Comparison of ENCODE assay signal across 11 cellular contexts in the genomic region with DNA sequence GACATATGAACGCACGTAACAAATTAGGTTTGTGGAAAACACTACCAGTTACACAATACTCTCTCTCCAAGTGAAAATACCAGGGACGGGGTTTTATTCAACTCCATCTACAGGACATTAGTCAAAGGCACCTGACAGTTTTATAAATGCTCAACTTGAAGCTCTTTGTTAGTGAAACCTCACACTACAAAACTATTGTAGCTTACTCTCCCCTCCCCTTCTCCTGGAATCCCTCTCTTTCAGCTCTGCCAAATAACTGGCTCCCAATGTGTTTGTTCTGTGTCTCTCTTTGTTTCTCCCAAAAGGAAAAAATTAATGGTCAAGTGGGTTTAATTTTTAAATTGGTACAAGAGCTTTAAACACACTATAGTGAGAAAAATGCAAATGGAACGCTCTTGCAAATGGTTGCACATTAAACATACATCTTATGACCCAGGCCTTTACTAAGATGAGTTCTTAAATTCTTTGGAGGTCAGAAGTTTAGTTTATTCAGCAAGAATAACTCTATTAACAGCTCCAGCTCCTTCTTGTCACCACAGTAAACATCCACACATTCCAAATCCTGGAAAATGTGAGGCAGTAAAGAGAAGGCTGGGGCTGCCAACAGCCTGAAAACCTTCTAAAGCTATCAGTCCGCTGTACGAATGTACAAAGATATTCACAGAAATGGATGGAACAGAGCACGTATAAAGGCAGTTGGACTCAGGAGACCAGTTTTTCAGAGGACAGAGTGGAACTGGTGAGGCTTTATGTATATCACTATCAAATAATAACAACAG. TPM values are rescaled to one million over a fixed set of nuclear protein-coding genes. Genes with fewer than 3 reads are reported as not detected.
DNase-seq lines count a peak whose midpoint lies in the region; ATAC-seq and TF ChIP-seq lines count a peak whose summit lies in the region.
"Had no signal": no experiment of that assay in that cellular context is flagged by ENCODE, and none has a peak within 500 bp of the region (broad histone marks: within the 10 kb centered on the region; RNA-seq: fewer than 3 reads in every experiment).

No MANE protein-coding gene starts in this region.

- H3K4me3 ChIP-seq in GM23248 (no peak overlapping the region), adipocyte (ENCODE audit: low read length) (peak overlapping the region; percentile 28), heart right ventricle (no peak overlapping the region), psoas muscle (no peak overlapping the region)

- H2AFZ ChIP-seq in GM23248 = peak overlapping the region; percentile 34

- no peaks in the 10 kb centered on the region for H4K20me1 ChIP-seq in GM23248 (ENCODE audit: insufficient read depth)

- intact Hi-C loops in heart right ventricle (cut with DNase I) = no loop called here
- intact Hi-C loops in psoas muscle (cut with DNase I) = no loop called here

- no peaks in the 10 kb centered on the region for H3K36me3 ChIP-seq in GM23248 (ENCODE audit: low read depth)
- H3K36me3 ChIP-seq in adipocyte (ENCODE audit: control insufficient read depth, insufficient read depth, low read length, severe bottlenecking) = no peaks in the 10 kb centered on the region
- H3K36me3 ChIP-seq in heart right ventricle = peaks cover 0 to 14% (median 0%) of the 10 kb centered on the region in 9 donors
- no peaks in the 10 kb centered on the region for H3K36me3 ChIP-seq in psoas muscle (ENCODE audit: insufficient read depth in 1 of 2, low read depth in 1 of 2)

- H3K9me3 ChIP-seq in GM23248 (ENCODE audit: low read depth) = no peaks in the 10 kb centered on the region
- H3K9me3 ChIP-seq in adipocyte (ENCODE audit: control insufficient read depth, low read length) = no peaks in the 10 kb centered on the region
- H3K9me3 ChIP-seq in heart right ventricle = no peaks in the 10 kb centered on the region
- no peaks in the 10 kb centered on the region for H3K9me3 ChIP-seq in psoas muscle

- no peaks in the 10 kb centered on the region for H3K27me3 ChIP-seq in GM23248 (replicated peaks; ENCODE audit: insufficient read depth)
- no peaks in the 10 kb centered on the region for H3K27me3 ChIP-seq in adipocyte (replicated peaks; ENCODE audit: control insufficient read depth, insufficient read depth, low read length)
- no peaks in the 10 kb centered on the region for H3K27me3 ChIP-seq in heart right ventricle
- H3K27me3 ChIP-seq in psoas muscle (ENCODE audit: insufficient read depth in 3 of 3, low read length in 2 of 3) = no peaks in the 10 kb centered on the region

- peak; percentile 78 to 90 (median 83) for ATAC-seq in heart right ventricle
- peak in 2 of 4 donors; percentile 19 to 35 for ATAC-seq in psoas muscle
- ATAC-seq in GM21576 (IDR thresholded peaks at IDR 0.05; ENCODE audit: unreplicated experiment) = no peak
- ATAC-seq: stimulated activated naive B cell treated with anti-CD40 and anti-IgM and Interleukin-4, amounts not matched to agents 10 μg/mL and 1 μg/mL and 100 μg/mL, for 72 hours had no signal

- H3K79me2 ChIP-seq in GM23248 (ENCODE audit: insufficient read depth) = no peaks in the 10 kb centered on the region

- H3K4me1 ChIP-seq in GM23248 (ENCODE audit: insufficient read depth) (peaks cover 20% of the 10 kb centered on the region), adipocyte (ENCODE audit: control insufficient read depth, insufficient read depth, low read length) (peaks cover 34% of the 10 kb centered on the region), heart right ventricle (peaks cover 7 to 59% (median 37%) of the 10 kb centered on the region in 9 donors), psoas muscle (peaks cover 37% of the 10 kb centered on the region)

- H3K27ac ChIP-seq in GM23248 (no peak overlapping the region), heart right ventricle (peak overlapping the region; percentile 4 to 85 (median 70)), psoas muscle (peak overlapping the region; percentile 37)

- H3K9me2 ChIP-seq in GM23248 (ENCODE audit: insufficient read depth) = no peaks in the 10 kb centered on the region

- peaks cover 9% of the 10 kb centered on the region; the same call in 1 of the 2 replicates for H3F3A ChIP-seq in GM23248 (ENCODE audit: insufficient read depth)

- WGBS in GM23248 (ENCODE audit: low coverage in 1 of 2, low lambda C conversion rate in 2 of 2, missing lambda C conversion rate in 2 of 2), 2 experiments = 46 to 48% methylated on average over 7 of the region's 7 CpGs
- 44 to 59% methylated on average over 7 of the region's 7 CpGs for WGBS in heart right ventricle, 2 donors
- 34 to 56% (median 38%) methylated on average over 7 of the region's 7 CpGs for WGBS in psoas muscle, 3 donors

- peak overlapping the region; percentile 48 for H3K4me2 ChIP-seq in GM23248 (ENCODE audit: unreplicated experiment)

- in situ Hi-C loops in GM23248 (cut with MboI) = no loop called here

- DNase-seq in GM23248 (peak; percentile 37), adipocyte (ENCODE audit: low read depth) (no peak), heart right ventricle (peak in 1 of 2 donors; percentile 31), psoas muscle (no peak), NCI-H526 (lab: John Stamatoyannopoulos, UW) (no peak), NCI-H1417 treated with DMSO at 0.1 percent for 48 hours (lab: John Stamatoyannopoulos, UW) (no peak)
- DNase-seq in stimulated activated CD4-positive, alpha-beta T cell treated with anti-CD3 and anti-CD28 coated beads, Interleukin-4, amount 100 ng/mL, for 24 hours = no peak
- DNase-seq: activated naive CD4-positive, alpha-beta T cell treated with Interleukin-2 at 50 U/mL for 16 hours; CD4-positive, CD25-positive, alpha-beta regulatory T cell; stimulated activated naive B cell treated with anti-CD40 and anti-IgM and Interleukin-4, amounts not matched to agents 10 μg/mL and 1 μg/mL and 100 μg/mL, for 72 hours had no signal

- TF ChIP-seq CTCF in heart right ventricle (IDR thresholded peaks at IDR 0.05) (no peak), psoas muscle (IDR thresholded peaks at IDR 0.05) (no peak)

- H3K9ac ChIP-seq in GM23248 (no peak overlapping the region), adipocyte (ENCODE audit: low read length) (peak overlapping the region; percentile 51)

RNA-seq across cellular contexts. Expression of gene ZNF608, which starts 48.3 kb away (rescaled TPM):
- 2.1 and 2.4 TPM in 2 replicates for total RNA-seq in GM23248 (2014; rRNA removed; shearing (Covaris generic))
- polyA plus RNA-seq in GM23248 (2016; fragmentation: Nextera tagmentation; extraction: Ambion mirVana) = 1.1 and 1.4 TPM in 2 replicates
- total RNA-seq in heart right ventricle = 10 to 100 TPM in 9 of 10 donors, 1 to 10 TPM in 1; 9.8 to 22.9 (median 13.1) TPM
- polyA plus RNA-seq in heart right ventricle = 10 to 100 TPM in 1 of 2 donors, 1 to 10 TPM in 1; 3.3 to 17.2 TPM
- total RNA-seq in psoas muscle = 10 to 100 TPM in 2 of 4 donors, 1 to 10 TPM in 2; 7.3 to 11.7 (median 10.3) TPM
- 1 to 10 TPM; 1.6 to 9.8 (median 3.3) TPM for polyA plus RNA-seq in psoas muscle
- polyA plus RNA-seq: CD4-positive, CD25-positive, alpha-beta regulatory T cell had no signal
